In genomic region chr13:26186995-26187394, GRCh38 we compare ENCODE assay signal across 8 cellular contexts. TPM values are rescaled to one million over a fixed set of nuclear protein-coding genes. Genes with fewer than 3 reads are reported as not detected.
DNase-seq lines count a peak whose midpoint lies in the region; ATAC-seq and TF ChIP-seq lines count a peak whose summit lies in the region.

No MANE protein-coding gene starts in this region.

- H4K20me1 ChIP-seq in SK-N-SH (ENCODE audit: insufficient read depth) = no peaks in the 10 kb centered on the region

- peak overlapping the region; percentile 87; the same call in 1 of the 2 replicates for H3K4me3 ChIP-seq in GM08714 (ENCODE audit: low read length)
- peak overlapping the region; percentile 60 to 63 for H3K4me3 ChIP-seq in SK-N-SH (ENCODE audit: low read depth in 2 of 2, low read length in 1 of 2)
- peak overlapping the region; percentile 44 to 75 (median 63) for H3K4me3 ChIP-seq in esophagus squamous epithelium
- H3K4me3 ChIP-seq in rectal smooth muscle tissue (ENCODE audit: low read length) = peak overlapping the region; percentile 56

- H3K27ac ChIP-seq in SK-N-SH (ENCODE audit: low read depth in 2 of 2, low read length in 1 of 2) (peak overlapping the region in 1 of 2 experiments; percentile 12; a peak in 1 of 4 replicates), esophagus squamous epithelium (peak overlapping the region; percentile 54 to 82 (median 70)), rectal smooth muscle tissue (ENCODE audit: low read depth, low read length) (no peak overlapping the region)

- POLR2A ChIA-PET in SK-N-SH (lab: Yijun Ruan, JAX) = no interaction called here
- POLR2A ChIA-PET in HEK293T (lab: Yijun Ruan, JAX) = no interaction called here

- no peaks in the 10 kb centered on the region for H3K9me2 ChIP-seq in SK-N-SH

- intact Hi-C loops in esophagus squamous epithelium (cut with DNase I) = loop anchor here (5.0 kb wide), 1 partner anchor 370 kb away; the partner anchor contains the start of gene WASF3

- ATAC-seq in HG03139 (IDR thresholded peaks at IDR 0.05; ENCODE audit: unreplicated experiment) (no peak), GM19324 (IDR thresholded peaks at IDR 0.05; ENCODE audit: low FRiP score, unreplicated experiment) (no peak)

- H2AFZ ChIP-seq in SK-N-SH (ENCODE audit: low read depth) = peak overlapping the region; percentile 93

- WGBS in SK-N-SH (ENCODE audit: low lambda C conversion rate) = 31% methylated on average over 10 of the region's 22 CpGs
- WGBS in esophagus squamous epithelium, 2 donors = 49 to 74% methylated on average over 5 to 6 of the region's 22 CpGs

- TF ChIP-seq CTCF in SK-N-SH (IDR thresholded peaks at IDR 0.05) = no peak
- no peak for TF ChIP-seq CTCF in esophagus squamous epithelium (IDR thresholded peaks at IDR 0.05)

- CTCF ChIA-PET in SK-N-SH (lab: Yijun Ruan, JAX) = interaction anchor here (0.6 to 4.3 kb wide), 22 partner anchors 10 to 744 kb away, joined by 3 to 105 read pairs (median 4); no protein-coding TSS in a partner anchor
- CTCF ChIA-PET in HEK293T (lab: Yijun Ruan, JAX) = interaction anchor here (0.6 to 1.3 kb wide), 4 partner anchors 16 to 512 kb away, joined by 3 to 4 read pairs (median 3); no protein-coding TSS in a partner anchor

- peaks cover 0 to 6% of the 10 kb centered on the region in 2 experiments; a peak in 1 of 4 replicates for H3K4me1 ChIP-seq in SK-N-SH (ENCODE audit: control insufficient read depth in 1 of 2, insufficient read depth in 2 of 2, low read depth in 1 of 2, low read length in 1 of 2)
- peaks cover 6 to 15% (median 6%) of the 10 kb centered on the region in 3 donors for H3K4me1 ChIP-seq in esophagus squamous epithelium
- no peaks in the 10 kb centered on the region for H3K4me1 ChIP-seq in rectal smooth muscle tissue (ENCODE audit: control insufficient read depth, insufficient read depth, low read length)

- H3K9me3 ChIP-seq in SK-N-SH (no peaks in the 10 kb centered on the region), esophagus squamous epithelium (no peaks in the 10 kb centered on the region)

- peak overlapping the region; percentile 39; the same call in 1 of the 2 replicates for H3K4me2 ChIP-seq in SK-N-SH

- H3F3A ChIP-seq in SK-N-SH (replicated peaks; ENCODE audit: insufficient read depth) = peaks cover 9% of the 10 kb centered on the region

- H3K9ac ChIP-seq in SK-N-SH (peak overlapping the region; percentile 2; the same call in 1 of the 2 replicates), rectal smooth muscle tissue (ENCODE audit: low read length) (no peak overlapping the region)

- H3K36me3 ChIP-seq in SK-N-SH (replicated peaks in 1 of 2; ENCODE audit: control insufficient read depth in 1 of 2, insufficient read depth in 2 of 2, low read length in 1 of 2) (no peaks in the 10 kb centered on the region), esophagus squamous epithelium (peaks cover 0 to 5% (median 0%) of the 10 kb centered on the region in 3 donors), rectal smooth muscle tissue (ENCODE audit: control insufficient read depth, insufficient read depth, low read length) (no peaks in the 10 kb centered on the region)

- no peak for TF ChIP-seq POLR2A in esophagus squamous epithelium (IDR thresholded peaks at IDR 0.05)

- TF ChIP-seq EP300 in SK-N-SH (IDR thresholded peaks at IDR 0.05; ENCODE audit: borderline replicate concordance in 1 of 2, low read depth in 1 of 2, low read length in 1 of 2) = no peak

- TF ChIP-seq RAD21 in SK-N-SH (IDR thresholded peaks at IDR 0.05; ENCODE audit: low read length) = no peak

- H3K27me3 ChIP-seq in SK-N-SH (ENCODE audit: insufficient read depth) (no peaks in the 10 kb centered on the region), esophagus squamous epithelium (no peaks in the 10 kb centered on the region), rectal smooth muscle tissue (ENCODE audit: control insufficient read depth, insufficient read depth, low read length) (no peaks in the 10 kb centered on the region)

- DNase-seq in SK-N-SH (peak; percentile 25), esophagus squamous epithelium (lab: John Stamatoyannopoulos, UW) (no peak), HEK293T (ENCODE audit: extremely low spot score) (no peak), iPS-NIHi11 (ENCODE audit: low spot score) (no peak)

- no peaks in the 10 kb centered on the region for H3K79me2 ChIP-seq in SK-N-SH (ENCODE audit: insufficient read depth)

TF ChIP-seq in SK-N-SH, 30 proteins besides CTCF, POLR2A, EP300 and RAD21:
- TF ChIP-seq TCF12 (IDR thresholded peaks at IDR 0.05) (no peak), USF1 (IDR thresholded peaks at IDR 0.05; ENCODE audit: borderline replicate concordance, low read depth) (no peak), FOSL2 (IDR thresholded peaks at IDR 0.05; ENCODE audit: borderline replicate concordance, low read depth) (no peak), YY1 (IDR thresholded peaks at IDR 0.05; ENCODE audit: low read depth) (no peak), SMC3 (IDR thresholded peaks at IDR 0.05; ENCODE audit: low read depth, low read length) (no peak), POLR2AphosphoS5 (IDR thresholded peaks at IDR 0.05; ENCODE audit: low read depth, low read length) (no peak), CHD2 (IDR thresholded peaks at IDR 0.05; ENCODE audit: low read length, partially characterized antibody) (no peak), RCOR1 (IDR thresholded peaks at IDR 0.05; ENCODE audit: low read length) (no peak), TAF1 (IDR thresholded peaks at IDR 0.05; ENCODE audit: borderline replicate concordance, low read depth, low read length) (no peak), GATA2 (CRISPR knock-in tag; IDR thresholded peaks at IDR 0.05) (no peak), EZH2phosphoT487 (IDR thresholded peaks at IDR 0.05; ENCODE audit: borderline replicate concordance, low read depth) (no peak)

TF ChIP-seq in HEK293T, 16 proteins besides CTCF, POLR2A, EP300 and RAD21:
- TF ChIP-seq FOXK2 (IDR thresholded peaks at IDR 0.05) (no peak), SUZ12 (IDR thresholded peaks at IDR 0.05) (no peak), ELF4 (IDR thresholded peaks at IDR 0.05) (no peak), ARNT (IDR thresholded peaks at IDR 0.05) (no peak)

RNA-seq across cellular contexts. Expression of gene RNF6, which starts 35.1 kb away (rescaled TPM):
- polyA plus RNA-seq in SK-N-SH (2012; rRNA removed) = 13.8 and 21.2 TPM in 2 replicates
- 23.1 and 25.3 TPM in 2 replicates for polyA plus RNA-seq in SK-N-SH (2012; cell fraction: cytosol; rRNA removed)
- polyA plus RNA-seq in SK-N-SH (2012; cell fraction: nucleus; rRNA removed) = 8.1 and 15.1 TPM in 2 replicates
- 10 to 100 TPM; 23.4 to 41.4 (median 29.6) TPM for total RNA-seq in esophagus squamous epithelium
